Comparison of ENCODE assay signal across 19 cellular contexts in genomic region chr1:226255380-226255779, GRCh38. TPM values are rescaled to one million over a fixed set of nuclear protein-coding genes. Genes with fewer than 3 reads are reported as not detected.
"Had no signal": no experiment of that assay in that cellular context is flagged by ENCODE, and none has a peak within 500 bp of the region (broad histone marks: within the 10 kb centered on the region; RNA-seq: fewer than 3 reads in every experiment).

No MANE protein-coding gene starts in this region.

- H3K4me3 Mint-ChIP-seq: activated CD4-positive, alpha-beta memory T cell treated with anti-CD3 and anti-CD28 coated beads, Interleukin-2, amount 10 ng/mL, durations not matched to agents 7 days and 5 days; activated naive CD8-positive, alpha-beta T cell treated with anti-CD3 and anti-CD28 coated beads for 36 hours had no signal

- H3K27me3 ChIP-seq: colonic mucosa, foreskin keratinocyte, left lung, ovary, sigmoid colon, suprapubic skin, upper lobe of right lung had no signal

- H3K27ac Mint-ChIP-seq: activated CD4-positive, alpha-beta memory T cell treated with anti-CD3 and anti-CD28 coated beads, Interleukin-2, amount 10 ng/mL, durations not matched to agents 7 days and 5 days; activated naive CD8-positive, alpha-beta T cell treated with anti-CD3 and anti-CD28 coated beads for 36 hours had no signal

- H3K27ac ChIP-seq: colonic mucosa, foreskin keratinocyte, left lung, ovary, sigmoid colon, suprapubic skin, upper lobe of right lung, VCaP had no signal

- H3K4me1 ChIP-seq: colonic mucosa, foreskin keratinocyte, left lung, sigmoid colon, suprapubic skin, upper lobe of right lung had no signal

- H3K27me3 Mint-ChIP-seq: activated CD4-positive, alpha-beta memory T cell treated with anti-CD3 and anti-CD28 coated beads, Interleukin-2, amount 10 ng/mL, durations not matched to agents 7 days and 5 days; activated naive CD8-positive, alpha-beta T cell treated with anti-CD3 and anti-CD28 coated beads for 36 hours had no signal

- H3K4me1 Mint-ChIP-seq: activated CD4-positive, alpha-beta memory T cell treated with anti-CD3 and anti-CD28 coated beads, Interleukin-2, amount 10 ng/mL, durations not matched to agents 7 days and 5 days; activated naive CD8-positive, alpha-beta T cell treated with anti-CD3 and anti-CD28 coated beads for 36 hours had no signal

- DNase-seq: activated CD4-positive, alpha-beta memory T cell treated with anti-CD3 and anti-CD28 coated beads, Interleukin-2, amount 10 ng/mL, durations not matched to agents 7 days and 5 days; activated gamma-delta T cell treated with Interleukin-2 at 50 U/mL for 16 hours; activated naive CD8-positive, alpha-beta T cell treated with anti-CD3 and anti-CD28 coated beads for 36 hours; activated T-cell treated with anti-CD3 and anti-CD28 coated beads, Interleukin-2, amount 50 U/mL, for 48 hours; aorta; colonic mucosa; foreskin keratinocyte; islet precursor cell; left lung; mesenchymal stem cell; ovary; sigmoid colon; stimulated activated CD4-positive, alpha-beta T cell treated with anti-CD3 and anti-CD28 coated beads, Interleukin-2, amount 100 ng/mL, for 48 hours; stimulated activated naive CD8-positive, alpha-beta T cell treated with anti-CD3 and anti-CD28 coated beads, Interleukin-15, Interleukin-2, amounts not matched to agents 100 U/mL and 50 U/mL, for 24 hours; T-helper 9 cell; upper lobe of right lung had no signal

- H3K4me3 ChIP-seq: colonic mucosa, left lung, ovary, sigmoid colon, suprapubic skin, upper lobe of right lung had no signal

- H3K9me3 ChIP-seq: colonic mucosa, ovary, suprapubic skin, upper lobe of right lung had no signal

- ATAC-seq: foreskin keratinocyte; left lung; stimulated activated naive CD8-positive, alpha-beta T cell treated with anti-CD3 and anti-CD28 coated beads, Interleukin-15, Interleukin-2, amounts not matched to agents 100 U/mL and 50 U/mL, for 24 hours; upper lobe of right lung had no signal

RNA-seq across cellular contexts. Expression of gene MIXL1, which starts 31.9 kb away (rescaled TPM):
- total RNA-seq: activated CD4-positive, alpha-beta memory T cell treated with anti-CD3 and anti-CD28 coated beads, Interleukin-2, amount 10 ng/mL, durations not matched to agents 7 days and 5 days; colonic mucosa; foreskin keratinocyte; sigmoid colon; upper lobe of right lung had no signal
- polyA plus RNA-seq: aorta, neural cell had no signal
